ENCODE assay signal across 9 cellular contexts in genomic region chr13:42990147-42990990, GRCh38. TPM values are rescaled to one million over a fixed set of nuclear protein-coding genes. Genes with fewer than 3 reads are reported as not detected.
DNase-seq lines count a peak whose midpoint lies in the region; ATAC-seq, FAIRE-seq and TF ChIP-seq lines count a peak whose summit lies in the region.
"Had no signal": no experiment of that assay in that cellular context is flagged by ENCODE, and none has a peak within 500 bp of the region (broad histone marks: within the 10 kb centered on the region; RNA-seq: fewer than 3 reads in every experiment).

No MANE protein-coding gene starts in this region.

- H3K27me3 ChIP-seq in skeletal muscle satellite cell (ENCODE audit: control insufficient read depth, insufficient read depth, low read length): no peaks in the 10 kb centered on the region

- H3K9me3 ChIP-seq in skeletal muscle satellite cell (replicated peaks; ENCODE audit: low read length): no peaks in the 10 kb centered on the region

- peak overlapping the region; percentile 73 for H3K4me3 ChIP-seq in epithelial cell of proximal tubule (ENCODE audit: low read depth, low read length)
- no peak overlapping the region for H3K4me3 ChIP-seq in skeletal muscle satellite cell (ENCODE audit: low read length)

- FAIRE-seq in GM12892 (lab: Jason Lieb, UNC): peak; percentile 54

- peak overlapping the region; percentile 51 for H3K4me2 ChIP-seq in skeletal muscle satellite cell (ENCODE audit: low read length)

- ATAC-seq in GM19324 (IDR thresholded peaks at IDR 0.05; ENCODE audit: low FRiP score, unreplicated experiment) (no peak), GM21723 (IDR thresholded peaks at IDR 0.05; ENCODE audit: unreplicated experiment) (no peak)

- H3K4me1 ChIP-seq in skeletal muscle satellite cell (ENCODE audit: control insufficient read depth, insufficient read depth, low read length): peaks cover 26% of the 10 kb centered on the region

- DNase-seq in GM12892 (ENCODE audit: insufficient read length): no peak
- DNase-seq in NCI-H524 treated with DMSO at 0.1 percent for 48 hours (lab: John Stamatoyannopoulos, UW): peak; percentile 68
- no peak for DNase-seq in epithelial cell of proximal tubule (ENCODE audit: low read depth)
- DNase-seq in erythroblast (lab: John Stamatoyannopoulos, UW): no peak
- no peak for DNase-seq in HT-29 (ENCODE audit: low spot score)
- DNase-seq: H9 had no signal

- H3K9ac ChIP-seq in skeletal muscle satellite cell (ENCODE audit: low read depth, low read length): no peak overlapping the region

- no peaks in the 10 kb centered on the region for H3K36me3 ChIP-seq in skeletal muscle satellite cell (ENCODE audit: insufficient read depth, low read length)

- TF ChIP-seq POLR2A in GM12892 (IDR thresholded peaks at IDR 0.05; ENCODE audit: low read depth, low read length) (no peak), erythroblast (IDR thresholded peaks at IDR 0.05; ENCODE audit: low read length) (no peak)

- TF ChIP-seq CTCF in epithelial cell of proximal tubule (conservative IDR thresholded peaks at IDR 0.05; ENCODE audit: low read depth, low read length): no peak

RNA-seq across cellular contexts. Expression of gene EPSTI1, which starts 1.7 kb away (rescaled TPM):
- polyA plus RNA-seq in GM12892 (2012; ENCODE audit: missing spikeins): 25.9 TPM
- 3.5 and 4.6 TPM in 2 replicates for total RNA-seq in epithelial cell of proximal tubule
- total RNA-seq in skeletal muscle satellite cell (2012; rRNA removed): 2.8 and 4.1 TPM in 2 replicates
- total RNA-seq in HT-29 (2014; rRNA removed; shearing (Covaris generic)): 3.5 and 5.1 TPM in 2 replicates

RNA-seq across cellular contexts. Expression of gene DNAJC15, which starts 33.0 kb away (rescaled TPM):
- 26.8 TPM for polyA plus RNA-seq in GM12892 (2012; ENCODE audit: missing spikeins)
- 24.0 and 37.5 TPM in 2 replicates for total RNA-seq in epithelial cell of proximal tubule
- total RNA-seq in skeletal muscle satellite cell (2012; rRNA removed): 12.0 and 13.4 TPM in 2 replicates
- 4.7 and 7.2 TPM in 2 replicates for total RNA-seq in HT-29 (2014; rRNA removed; shearing (Covaris generic))
